Comparison of ENCODE assay signal across 14 cellular contexts in the genomic region with DNA sequence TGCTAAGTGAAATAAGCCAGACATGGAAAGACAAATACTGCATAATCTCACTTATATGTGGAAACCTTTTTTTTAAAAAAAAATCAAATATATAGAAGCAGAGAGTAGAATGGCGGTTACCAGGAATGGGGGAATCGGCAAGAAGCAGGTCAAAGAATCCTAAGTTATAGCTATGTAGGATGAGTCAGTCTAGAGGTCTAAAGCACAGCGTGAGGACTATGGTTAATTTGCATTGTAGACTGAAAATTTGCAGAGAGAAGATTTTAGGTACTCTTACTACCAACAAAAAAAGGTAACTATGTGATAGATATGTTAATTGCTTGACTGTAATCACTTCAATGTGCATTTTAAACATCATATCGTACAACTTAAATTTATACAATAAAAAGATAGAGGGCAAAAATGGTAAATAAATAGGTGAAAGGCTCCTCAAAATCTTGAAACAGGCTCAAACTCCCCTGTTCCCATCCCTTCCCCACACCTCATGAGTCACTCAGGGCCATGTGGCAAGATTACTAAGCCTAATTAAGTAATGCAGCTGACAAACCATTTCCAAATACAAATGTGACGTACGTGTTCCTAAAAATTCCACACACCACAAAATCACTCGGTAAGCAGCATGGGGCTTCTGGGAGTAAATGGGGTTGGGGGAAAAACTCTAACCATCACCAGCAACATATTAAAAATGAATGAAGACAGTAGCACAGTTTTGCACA.
A peak's percentile ranks its signal among the peaks of the same experiment; 100 is the strongest.
DNase-seq lines count a peak whose midpoint lies in the region; ATAC-seq, FAIRE-seq and TF ChIP-seq lines count a peak whose summit lies in the region.
"Had no signal": no experiment of that assay in that cellular context is flagged by ENCODE, and none has a peak within 500 bp of the region (broad histone marks: within the 10 kb centered on the region; RNA-seq: fewer than 3 reads in every experiment).

No MANE protein-coding gene starts in this region.

- no TSS peak for BruUV-seq in GM12878 (replicated peaks; lab: Mats Ljungman, UMichigan)

- TF ChIP-seq POLR2A in GM12878 (IDR thresholded peaks at IDR 0.05; ENCODE audit: low read depth, low read length): no peak

- RAD21 ChIA-PET in GM12878 (lab: Charles Lee; ENCODE audit: unreplicated experiment): no interaction called here

- H3K27me3 ChIP-seq in GM12878 (replicated peaks in 1 of 2; ENCODE audit: control insufficient read depth in 2 of 2, insufficient read depth in 2 of 2, low read length in 1 of 2) (no peaks in the 10 kb centered on the region), left lung (peaks cover 0 to 6% of the 10 kb centered on the region in 2 donors), ascending aorta (no peaks in the 10 kb centered on the region)
- H3K27me3 ChIP-seq: adrenal gland had no signal

- DNase-seq in Ammon's horn (ENCODE audit: low spot score) (peak; percentile 47), HT1080 (ENCODE audit: low read depth) (peak; percentile 69), GM12878 (ENCODE audit: low read depth, low spot score) (no peak), left lung (no peak), DMS153 treated with DMSO at 0.1 percent for 48 hours (lab: John Stamatoyannopoulos, UW; ENCODE audit: unreplicated experiment) (no peak), ascending aorta (ENCODE audit: low spot score in 2 of 2) (no peak), NCI-H2196 (lab: John Stamatoyannopoulos, UW; ENCODE audit: unreplicated experiment) (no peak)
- no peak for DNase-seq in activated CD4-positive, alpha-beta T cell treated with anti-CD3 and anti-CD28 coated beads, Interleukin-2, amount 10 ng/mL, durations not matched to agents 7 days and 5 days
- DNase-seq: activated CD4-positive, alpha-beta T cell treated with anti-CD3 and anti-CD28 coated beads, Interleukin-2, amount 50 U/mL, for 4 hours; left ventricle myocardium superior; NCI-H226 had no signal

- TF ChIP-seq CTCF in GM12878 (IDR thresholded peaks at IDR 0.05 in 2 of 3, conservative IDR thresholded peaks at IDR 0.05 in 1 of 3; ENCODE audit: control insufficient read depth in 2 of 3, extremely low read depth in 1 of 3, insufficient read depth in 1 of 3, low read depth in 3 of 3, low read length in 3 of 3) (no peak), left lung (IDR thresholded peaks at IDR 0.05) (no peak), ascending aorta (IDR thresholded peaks at IDR 0.05) (no peak)

- no peaks in the 10 kb centered on the region for H3K79me2 ChIP-seq in GM12878 (ENCODE audit: control insufficient read depth, insufficient read depth, low read length)

- H2AFZ ChIP-seq in GM12878 (ENCODE audit: control insufficient read depth, low read depth, low read length): no peak overlapping the region

- intact Hi-C loops in GM12878 (cut with micrococcal nuclease; ENCODE audit: unreplicated experiment): no loop called here
- intact Hi-C loops in left lung (cut with DNase I): no loop called here
- intact Hi-C loops in ascending aorta (cut with DNase I): no loop called here

- no peak overlapping the region for H3K4me3 ChIP-seq in GM12878
- no peak overlapping the region for H3K4me3 ChIP-seq in left lung
- H3K4me3 ChIP-seq in ascending aorta: no peak overlapping the region
- H3K4me3 ChIP-seq: adrenal gland, SK-N-MC had no signal

- H3K4me2 ChIP-seq in GM12878 (ENCODE audit: control insufficient read depth, insufficient read depth): no peak overlapping the region

- H3K36me3 Mint-ChIP-seq in activated CD4-positive, alpha-beta T cell treated with anti-CD3 and anti-CD28 coated beads, Interleukin-2, amount 10 ng/mL, durations not matched to agents 7 days and 5 days (ENCODE audit: low read depth): no peaks in the 10 kb centered on the region

- H3K27ac ChIP-seq in GM12878 (ENCODE audit: control insufficient read depth, insufficient read depth): no peak overlapping the region
- H3K27ac ChIP-seq in left lung: no peak overlapping the region
- no peak overlapping the region for H3K27ac ChIP-seq in ascending aorta
- H3K27ac ChIP-seq: adrenal gland, SK-N-MC had no signal

- H3K4me3 Mint-ChIP-seq in activated CD4-positive, alpha-beta T cell treated with anti-CD3 and anti-CD28 coated beads, Interleukin-2, amount 10 ng/mL, durations not matched to agents 7 days and 5 days: no peak overlapping the region

- H3K4me1 ChIP-seq in GM12878 (ENCODE audit: control insufficient read depth, insufficient read depth, low read length): no peaks in the 10 kb centered on the region
- no peaks in the 10 kb centered on the region for H3K4me1 ChIP-seq in left lung
- H3K4me1 ChIP-seq in ascending aorta: no peaks in the 10 kb centered on the region
- H3K4me1 ChIP-seq: adrenal gland had no signal

- no peak for TF ChIP-seq RAD21 in GM12878 (IDR thresholded peaks at IDR 0.05; ENCODE audit: insufficient read depth, low read depth, low read length)

- no peaks in the 10 kb centered on the region for H3K4me1 Mint-ChIP-seq in activated CD4-positive, alpha-beta T cell treated with anti-CD3 and anti-CD28 coated beads, Interleukin-2, amount 10 ng/mL, durations not matched to agents 7 days and 5 days

- ATAC-seq in GM12878 (no peak), left lung (peak; percentile 41)
- ATAC-seq: left ventricle myocardium superior had no signal

- FAIRE-seq in GM12878 (lab: Jason Lieb, UNC): no peak
- FAIRE-seq: D721Med had no signal

- no peak overlapping the region for H3K9ac ChIP-seq in GM12878 (ENCODE audit: control insufficient read depth, insufficient read depth, low read length)

- WGBS in GM12878 (ENCODE audit: insufficient coverage, insufficient replicate concordance, low lambda C conversion rate, missing lambda C conversion rate): 36% methylated on average over 7 of the region's 7 CpGs

- TF ChIP-seq EP300 in GM12878 (IDR thresholded peaks at IDR 0.05; ENCODE audit: borderline replicate concordance in 1 of 2, control insufficient read depth in 1 of 2, low read depth in 2 of 2, low read length in 2 of 2): no peak

- POLR2A ChIA-PET in GM12878 (lab: Charles Lee): no interaction called here
- POLR2A ChIA-PET in activated CD4-positive, alpha-beta T cell treated with anti-CD3 and anti-CD28 coated beads, Interleukin-2, amount 10 ng/mL, durations not matched to agents 7 days and 5 days (lab: Charles Lee): no interaction called here

- SMC1A ChIA-PET in GM12878 (lab: Charles Lee; ENCODE audit: uncharacterized antibody, unreplicated experiment): no interaction called here

- H3K27ac Mint-ChIP-seq in activated CD4-positive, alpha-beta T cell treated with anti-CD3 and anti-CD28 coated beads, Interleukin-2, amount 10 ng/mL, durations not matched to agents 7 days and 5 days: no peak overlapping the region

- H3K27me3 Mint-ChIP-seq in activated CD4-positive, alpha-beta T cell treated with anti-CD3 and anti-CD28 coated beads, Interleukin-2, amount 10 ng/mL, durations not matched to agents 7 days and 5 days: peaks cover 14% of the 10 kb centered on the region

- no peaks in the 10 kb centered on the region for H3K9me3 Mint-ChIP-seq in activated CD4-positive, alpha-beta T cell treated with anti-CD3 and anti-CD28 coated beads, Interleukin-2, amount 10 ng/mL, durations not matched to agents 7 days and 5 days

- H4K20me1 ChIP-seq in GM12878 (ENCODE audit: control insufficient read depth, insufficient read depth): no peaks in the 10 kb centered on the region

- H3K9me3 ChIP-seq in GM12878 (replicated peaks; ENCODE audit: control insufficient read depth, insufficient read depth, low read length): no peaks in the 10 kb centered on the region
- no peaks in the 10 kb centered on the region for H3K9me3 ChIP-seq in left lung
- no peaks in the 10 kb centered on the region for H3K9me3 ChIP-seq in ascending aorta
- H3K9me3 ChIP-seq: adrenal gland had no signal

- CTCF ChIA-PET in GM12878 (lab: Yijun Ruan, JAX): no interaction called here
- CTCF ChIA-PET in activated CD4-positive, alpha-beta T cell treated with anti-CD3 and anti-CD28 coated beads, Interleukin-2, amount 10 ng/mL, durations not matched to agents 7 days and 5 days (lab: Charles Lee): interaction anchor here (0.7 to 3.0 kb wide), 2 partner anchors 11 to 116 kb away, joined by 3 to 7 read pairs; no protein-coding TSS in a partner anchor

- in situ Hi-C loops in GM12878 (cut with MboI): no loop called here

- H3K36me3 ChIP-seq in GM12878 (ENCODE audit: control insufficient read depth in 2 of 2, insufficient read depth in 2 of 2, low read length in 1 of 2) (no peaks in the 10 kb centered on the region), left lung (no peaks in the 10 kb centered on the region), ascending aorta (no peaks in the 10 kb centered on the region)
- H3K36me3 ChIP-seq: adrenal gland had no signal

TF ChIP-seq in GM12878, 131 proteins besides CTCF, POLR2A, EP300 and RAD21:
- TF ChIP-seq BCL3 (IDR thresholded peaks at IDR 0.05; ENCODE audit: borderline replicate concordance, insufficient read depth, low read depth, low read length, poor library complexity, severe bottlenecking) (peak; percentile 22), POU2F2 (IDR thresholded peaks at IDR 0.05; ENCODE audit: borderline replicate concordance, low read depth, low read length) (no peak), NRF1 (conservative IDR thresholded peaks at IDR 0.05; ENCODE audit: low read depth, low read length) (no peak)

Comparison
In these comparisons a context has a peak if more than half of its experiments do, and no peak if none do; other contexts are left out.
1. DNase-seq: peak in Ammon's horn (single experiment) and HT1080 (single experiment); none in GM12878 (single experiment), left lung (0 of 2), DMS153 treated with DMSO at 0.1 percent for 48 hours (single experiment), ascending aorta (0 of 2), activated CD4-positive, alpha-beta T cell treated with anti-CD3 and anti-CD28 coated beads, Interleukin-2, amount 10 ng/mL, durations not matched to agents 7 days and 5 days (single experiment) and NCI-H2196 (single experiment).